ENCODE assay signal across 21 cellular contexts in the genomic region with DNA sequence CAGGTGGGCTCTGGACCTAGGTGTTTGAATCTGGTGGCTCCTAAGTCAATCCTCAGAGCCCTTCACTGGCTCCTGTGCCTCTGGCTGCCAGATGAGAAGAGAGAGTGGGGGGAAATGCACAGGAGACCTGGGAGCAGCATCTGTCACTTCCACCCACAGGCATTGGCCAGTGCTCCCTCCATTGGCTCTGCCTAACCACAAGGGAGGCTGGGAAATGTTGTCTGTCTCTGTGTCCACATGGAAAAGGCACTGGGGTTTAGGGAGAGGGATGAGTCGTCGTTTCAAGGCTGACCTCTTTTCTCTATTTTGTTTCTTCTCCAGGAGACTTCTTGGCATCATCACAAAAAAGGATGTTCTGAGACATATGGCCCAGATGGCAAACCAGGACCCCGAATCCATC.
A peak's percentile ranks its signal among the peaks of the same experiment; 100 is the strongest.
DNase-seq lines count a peak whose midpoint lies in the region; TF ChIP-seq lines count a peak whose summit lies in the region.
"Had no signal": no experiment of that assay in that cellular context is flagged by ENCODE, and none has a peak within 500 bp of the region (broad histone marks: within the 10 kb centered on the region; RNA-seq: fewer than 3 reads in every experiment).

No MANE protein-coding gene starts in this region.

- no peaks in the 10 kb centered on the region for H3K27me3 ChIP-seq in WERI-Rb-1 (ENCODE audit: insufficient read depth, low read depth, severe bottlenecking)
- H3K27me3 ChIP-seq: upper lobe of left lung had no signal

- TF ChIP-seq CTCF in WERI-Rb-1 (IDR thresholded peaks at IDR 0.05; ENCODE audit: low read depth, low read length) = no peak
- no peak for TF ChIP-seq CTCF in GM13976 (IDR thresholded peaks at IDR 0.05; ENCODE audit: borderline replicate concordance, control extremely low read depth, extremely low read depth, insufficient read depth, missing control alignments)

- H3K4me3 ChIP-seq in WERI-Rb-1 (ENCODE audit: low read depth, low read length) = no peak overlapping the region
- H3K4me3 ChIP-seq: GM12878, stomach, upper lobe of left lung had no signal

- H3K36me3 ChIP-seq in WERI-Rb-1 = no peaks in the 10 kb centered on the region; the same call in 1 of the 2 replicates
- H3K36me3 ChIP-seq: stomach had no signal

- no peak overlapping the region for H3K27ac ChIP-seq in WERI-Rb-1
- H3K27ac ChIP-seq: parathyroid adenoma, stomach, upper lobe of left lung had no signal

- in situ Hi-C loops in ACHN (cut with HindIII; ENCODE audit: low pct_ligation_motif_present, low pct_unique_long_range_greater_than_20kb, low sequenced_read_pairs) = no loop called here
- in situ Hi-C loops in GM13976 (cut with MboI; ENCODE audit: low sequenced_read_pairs, unreplicated experiment) = no loop called here

- no peaks in the 10 kb centered on the region for H3K9me3 ChIP-seq in WERI-Rb-1 (ENCODE audit: severe bottlenecking)
- H3K9me3 ChIP-seq: stomach, upper lobe of left lung had no signal

- DNase-seq in A172 (ENCODE audit: low spot score) (peak; percentile 28), ELR (ENCODE audit: low read depth) (peak; percentile 24), NCI-H2227 (lab: John Stamatoyannopoulos, UW; ENCODE audit: unreplicated experiment) (peak; percentile 12), cerebellum (ENCODE audit: low spot score) (peak; percentile 27), middle frontal gyrus (ENCODE audit: extremely low spot score, low spot score) (no peak), WERI-Rb-1 (no peak), ACHN (no peak), GM13976 (ENCODE audit: low spot score) (no peak)
- DNase-seq: activated CD4-positive, alpha-beta T cell treated with anti-CD3 and anti-CD28 coated beads for 4 hours; activated effector memory CD4-positive, alpha-beta T cell treated with Interleukin-2 at 50 U/mL for 16 hours; CD8-positive, alpha-beta memory T cell; effector CD8-positive, alpha-beta T cell; HFFc6; immature natural killer cell; naive thymus-derived CD8-positive, alpha-beta T cell; NCI-H1436 treated with DMSO at 0.1 percent for 48 hours; NCI-H526 treated with DMSO at 0.1 percent for 48 hours; stomach; upper lobe of left lung had no signal

Comparison
In these comparisons a context has a peak if more than half of its experiments do, and no peak if none do; other contexts are left out.
1. DNase-seq: peak in A172 (single experiment), ELR (single experiment), NCI-H2227 (single experiment) and cerebellum (single experiment); none in middle frontal gyrus (single experiment), WERI-Rb-1 (single experiment), ACHN (single experiment) and GM13976 (single experiment).